ENCODE assay signal across 26 cellular contexts in genomic region chr6:20647585-20647984, GRCh38.
DNase-seq lines count a peak whose midpoint lies in the region; TF ChIP-seq lines count a peak whose summit lies in the region.
"Had no signal": no experiment of that assay in that cellular context is flagged by ENCODE, and none has a peak within 500 bp of the region (broad histone marks: within the 10 kb centered on the region; RNA-seq: fewer than 3 reads in every experiment).

No MANE protein-coding gene starts in this region.

- H3K4me3 Mint-ChIP-seq in Calu3 (ENCODE audit: low read depth, unreplicated experiment) = no peak overlapping the region
- no peak overlapping the region for H3K4me3 Mint-ChIP-seq in glutamatergic neuron (ENCODE audit: unreplicated experiment)
- H3K4me3 Mint-ChIP-seq: CD4-positive, alpha-beta memory T cell had no signal

- H3K36me3 ChIP-seq in hepatocyte (replicated peaks; ENCODE audit: insufficient read depth, low read depth) = no peaks in the 10 kb centered on the region
- H3K36me3 ChIP-seq: Peyer's patch had no signal

- WGBS in hepatocyte (ENCODE audit: low lambda C conversion rate, missing lambda C conversion rate) = 100% methylated on average over 1 of the region's 1 CpG

- CTCF ChIA-PET in Calu3 (lab: Charles Lee) = interaction anchor here (0.9 kb wide), 1 partner anchor 946 kb away, joined by 3 read pairs; the partner anchor contains the start of gene SOX4

- H3K27me3 ChIP-seq in hepatocyte = no peaks in the 10 kb centered on the region
- H3K27me3 ChIP-seq: BLaER1 treated with 17β-estradiol and CSF1 and Interleukin-3, amounts not matched to agents 10 nM and 100 nM; Peyer's patch had no signal

- H2AFZ ChIP-seq in hepatocyte = no peak overlapping the region

- no peaks in the 10 kb centered on the region for H3K27me3 Mint-ChIP-seq in Calu3 (ENCODE audit: unreplicated experiment)
- peaks cover 4% of the 10 kb centered on the region for H3K27me3 Mint-ChIP-seq in glutamatergic neuron (ENCODE audit: unreplicated experiment)
- H3K27me3 Mint-ChIP-seq: CD4-positive, alpha-beta memory T cell had no signal

- no peaks in the 10 kb centered on the region for H4K20me1 ChIP-seq in hepatocyte (ENCODE audit: insufficient read depth, poor library complexity, severe bottlenecking)

- TF ChIP-seq CTCF in Calu3 (IDR thresholded peaks at IDR 0.05; ENCODE audit: unreplicated experiment) = no peak
- TF ChIP-seq CTCF in hepatocyte (IDR thresholded peaks at IDR 0.05; ENCODE audit: poor library complexity) = no peak
- TF ChIP-seq CTCF in glutamatergic neuron (IDR thresholded peaks at IDR 0.05; ENCODE audit: partially characterized antibody, unreplicated experiment) = no peak

- H3K27ac Mint-ChIP-seq in Calu3 (ENCODE audit: unreplicated experiment) (peak overlapping the region; percentile 1), glutamatergic neuron (ENCODE audit: unreplicated experiment) (no peak overlapping the region)
- H3K27ac Mint-ChIP-seq: CD4-positive, alpha-beta memory T cell had no signal

- H3K4me2 ChIP-seq in hepatocyte = no peak overlapping the region
- H3K4me2 ChIP-seq: A549; BLaER1 treated with 17β-estradiol and CSF1 and Interleukin-3, amounts not matched to agents 10 nM and 100 nM had no signal

- H3K36me3 Mint-ChIP-seq in Calu3 (ENCODE audit: insufficient read depth, unreplicated experiment) (peaks cover 4% of the 10 kb centered on the region), glutamatergic neuron (ENCODE audit: unreplicated experiment) (no peaks in the 10 kb centered on the region)

- no peaks in the 10 kb centered on the region for H3K9me3 ChIP-seq in hepatocyte (ENCODE audit: low read depth)
- H3K9me3 ChIP-seq: A549, Peyer's patch had no signal

- BruUV-seq in Calu3 (replicated peaks; lab: Mats Ljungman, UMichigan) = no TSS peak

- DNase-seq in Calu3 = no peak
- peak; percentile 41 for DNase-seq in ELR (ENCODE audit: low read depth)
- peak; percentile 55 for DNase-seq in dermis blood vessel endothelial cell
- DNase-seq in pulmonary artery endothelial cell (ENCODE audit: low read depth, low spot score) = peak; percentile 4
- DNase-seq in hepatocyte (ENCODE audit: low spot score) = no peak
- no peak for DNase-seq in glutamatergic neuron
- no peak for DNase-seq in activated CD8-positive, alpha-beta memory T cell treated with anti-CD3 and anti-CD28 coated beads, Interleukin-2, amount 50 U/mL, for 4 hours
- DNase-seq: AML-193; CD4-positive, alpha-beta memory T cell; COR-L47; DMS 273 treated with DMSO at 0.1 percent for 48 hours; DMS79; Kasumi-1; MV-4-11; NCI-H1105 treated with DMSO at 0.1 percent for 48 hours; NCI-H146; NCI-H1930; NCI-H2107; NCI-H446 treated with DMSO at 0.1 percent for 48 hours; NCI-H526; Peyer's patch; SHP77 treated with DMSO at 0.1 percent for 48 hours; SW 1271 had no signal

- no peaks in the 10 kb centered on the region for H3K79me2 ChIP-seq in hepatocyte

- H3K4me3 ChIP-seq in hepatocyte = no peak overlapping the region
- H3K4me3 ChIP-seq: A549; BLaER1 treated with 17β-estradiol and CSF1 and Interleukin-3, amounts not matched to agents 10 nM and 100 nM; K562; Peyer's patch had no signal

- H3K4me1 Mint-ChIP-seq in Calu3 (ENCODE audit: low read depth, unreplicated experiment) (peaks cover 61% of the 10 kb centered on the region), glutamatergic neuron (ENCODE audit: low read depth, unreplicated experiment) (no peaks in the 10 kb centered on the region)

- peaks cover 3% of the 10 kb centered on the region for H3K9me3 Mint-ChIP-seq in Calu3 (ENCODE audit: low read depth, unreplicated experiment)
- H3K9me3 Mint-ChIP-seq in glutamatergic neuron (ENCODE audit: unreplicated experiment) = no peaks in the 10 kb centered on the region

- no peaks in the 10 kb centered on the region for H3K9me2 ChIP-seq in hepatocyte (replicated peaks; ENCODE audit: insufficient read depth)

- peaks cover 7% of the 10 kb centered on the region for H3K4me1 ChIP-seq in hepatocyte (ENCODE audit: insufficient read depth)
- H3K4me1 ChIP-seq: Peyer's patch had no signal

- intact Hi-C loops in Calu3 (cut with micrococcal nuclease; ENCODE audit: unreplicated experiment) = no loop called here

- H3K27ac ChIP-seq in hepatocyte = no peak overlapping the region
- H3K27ac ChIP-seq: BLaER1 treated with 17β-estradiol and CSF1 and Interleukin-3, amounts not matched to agents 10 nM and 100 nM; Peyer's patch had no signal

Comparison
In these comparisons a context has a peak if more than half of its experiments do, and no peak if none do; other contexts are left out.
1. DNase-seq: peak in ELR (single experiment), dermis blood vessel endothelial cell (single experiment) and pulmonary artery endothelial cell (single experiment); none in Calu3 (single experiment), hepatocyte (single experiment), glutamatergic neuron (single experiment) and activated CD8-positive, alpha-beta memory T cell treated with anti-CD3 and anti-CD28 coated beads, Interleukin-2, amount 50 U/mL, for 4 hours (single experiment).